9 cellular contexts compared by ENCODE assay signal in genomic region chr6:159982726-159983506, GRCh38. TPM values are rescaled to one million over a fixed set of nuclear protein-coding genes. Genes with fewer than 3 reads are reported as not detected.
DNase-seq lines count a peak whose midpoint lies in the region; ATAC-seq and TF ChIP-seq lines count a peak whose summit lies in the region.
"Had no signal": no experiment of that assay in that cellular context is flagged by ENCODE, and none has a peak within 500 bp of the region (broad histone marks: within the 10 kb centered on the region; RNA-seq: fewer than 3 reads in every experiment).

No MANE protein-coding gene starts in this region.

- H3F3A ChIP-seq in GM23338 (replicated peaks; ENCODE audit: low read depth), result no peaks in the 10 kb centered on the region

- H3K36me3 Mint-ChIP-seq in activated T-helper 2 cell treated with anti-CD3 and anti-CD28 coated beads, Interferon-gamma antibody, Interleukin-2, Interleukin-4, amounts not matched to agents 10 μg/mL and 5 μg/mL and 100 μg/mL, durations not matched to agents 14 hours and 24 hours and 36 hours (ENCODE audit: low read depth), result peaks cover 10% of the 10 kb centered on the region
- no peaks in the 10 kb centered on the region for H3K36me3 Mint-ChIP-seq in memory B cell
- H3K36me3 Mint-ChIP-seq in GM23338 (ENCODE audit: low read depth), result no peaks in the 10 kb centered on the region

- ATAC-seq in HG03139 (IDR thresholded peaks at IDR 0.05; ENCODE audit: unreplicated experiment) (peak; percentile 26), memory B cell (ENCODE audit: low read depth) (no peak), GM23338 (no peak)

- H3K4me1 Mint-ChIP-seq in activated T-helper 2 cell treated with anti-CD3 and anti-CD28 coated beads, Interferon-gamma antibody, Interleukin-2, Interleukin-4, amounts not matched to agents 10 μg/mL and 5 μg/mL and 100 μg/mL, durations not matched to agents 14 hours and 24 hours and 36 hours (ENCODE audit: low read depth), result peaks cover 69% of the 10 kb centered on the region
- H3K4me1 Mint-ChIP-seq in memory B cell (peaks cover 40% of the 10 kb centered on the region), GM23338 (peaks cover 52% of the 10 kb centered on the region)

- H3K4me1 ChIP-seq in GM23338 (ENCODE audit: insufficient read depth) (peaks cover 34% of the 10 kb centered on the region), prostate gland (replicated peaks) (peaks cover 15% of the 10 kb centered on the region)

- peaks cover 63% of the 10 kb centered on the region for H4K20me1 ChIP-seq in GM23338 (replicated peaks; ENCODE audit: insufficient read depth)

- 78% methylated on average over 6 of the region's 6 CpGs for WGBS in prostate gland

- H3K27ac ChIP-seq in coronary artery, result peak overlapping the region in 1 of 2 donors; percentile 24
- H3K27ac ChIP-seq in GM23338 (ENCODE audit: low read depth), result no peak overlapping the region
- no peak overlapping the region for H3K27ac ChIP-seq in prostate gland

- no peaks in the 10 kb centered on the region for H3K36me3 ChIP-seq in GM23338 (ENCODE audit: insufficient read depth)
- H3K36me3 ChIP-seq in prostate gland, result no peaks in the 10 kb centered on the region

- no peaks in the 10 kb centered on the region for H3K27me3 Mint-ChIP-seq in activated T-helper 2 cell treated with anti-CD3 and anti-CD28 coated beads, Interferon-gamma antibody, Interleukin-2, Interleukin-4, amounts not matched to agents 10 μg/mL and 5 μg/mL and 100 μg/mL, durations not matched to agents 14 hours and 24 hours and 36 hours (ENCODE audit: low read depth)
- no peaks in the 10 kb centered on the region for H3K27me3 Mint-ChIP-seq in memory B cell
- H3K27me3 Mint-ChIP-seq in GM23338 (ENCODE audit: insufficient read depth, low read depth, poor library complexity), result peaks cover 8% of the 10 kb centered on the region

- DNase-seq in EH (ENCODE audit: low read depth) (peak; percentile 57), memory B cell (ENCODE audit: low spot score in 2 of 2) (no peak), coronary artery (ENCODE audit: low spot score) (no peak), GM23338 (ENCODE audit: low spot score) (no peak), prostate gland (ENCODE audit: low spot score) (no peak)
- no peak for DNase-seq in activated T-helper 2 cell treated with anti-CD3 and anti-CD28 coated beads, Interferon-gamma antibody, Interleukin-2, Interleukin-4, amounts not matched to agents 10 μg/mL and 5 μg/mL and 100 μg/mL, durations not matched to agents 14 hours and 24 hours and 36 hours (ENCODE audit: low spot score)
- no peak for DNase-seq in stimulated activated CD4-positive, alpha-beta T cell treated with anti-CD3 and anti-CD28 coated beads, Interleukin-1b, Interleukin-23, amount 100 ng/mL, for 48 hours
- DNase-seq: NCI-H748 treated with DMSO at 0.1 percent for 48 hours had no signal

- H3K9me3 ChIP-seq in prostate gland, result no peaks in the 10 kb centered on the region

- no peaks in the 10 kb centered on the region for H3K27me3 ChIP-seq in GM23338 (ENCODE audit: insufficient read depth)
- no peaks in the 10 kb centered on the region for H3K27me3 ChIP-seq in prostate gland (replicated peaks; ENCODE audit: insufficient read depth)

- H3K4me3 ChIP-seq in coronary artery, result no peak overlapping the region
- no peak overlapping the region for H3K4me3 ChIP-seq in GM23338
- no peak overlapping the region for H3K4me3 ChIP-seq in prostate gland

- H2AFZ ChIP-seq in GM23338, result no peak overlapping the region

- no peak for TF ChIP-seq CTCF in coronary artery (IDR thresholded peaks at IDR 0.05)
- no peak for TF ChIP-seq CTCF in GM23338 (conservative IDR thresholded peaks at IDR 0.05; ENCODE audit: low read depth in 2 of 2)
- no peak for TF ChIP-seq CTCF in prostate gland (IDR thresholded peaks at IDR 0.05)

- H3K27ac Mint-ChIP-seq in activated T-helper 2 cell treated with anti-CD3 and anti-CD28 coated beads, Interferon-gamma antibody, Interleukin-2, Interleukin-4, amounts not matched to agents 10 μg/mL and 5 μg/mL and 100 μg/mL, durations not matched to agents 14 hours and 24 hours and 36 hours, result peak overlapping the region; percentile 96
- H3K27ac Mint-ChIP-seq in memory B cell (peak overlapping the region; percentile 54), GM23338 (no peak overlapping the region)

- H3K9me2 ChIP-seq in GM23338 (ENCODE audit: insufficient read depth), result no peaks in the 10 kb centered on the region

- intact Hi-C loops in activated T-helper 2 cell treated with anti-CD3 and anti-CD28 coated beads, Interferon-gamma antibody, Interleukin-2, Interleukin-4, amounts not matched to agents 10 μg/mL and 5 μg/mL and 100 μg/mL, durations not matched to agents 14 hours and 24 hours and 36 hours (cut with micrococcal nuclease), result no loop called here
- intact Hi-C loops in prostate gland (cut with DNase I), result no loop called here

- peaks cover 100% of the 10 kb centered on the region for H3K79me2 ChIP-seq in GM23338 (replicated peaks; ENCODE audit: insufficient read depth)

- no peak for TF ChIP-seq POLR2A in prostate gland (IDR thresholded peaks at IDR 0.05)

- no peaks in the 10 kb centered on the region for H3K9me3 Mint-ChIP-seq in activated T-helper 2 cell treated with anti-CD3 and anti-CD28 coated beads, Interferon-gamma antibody, Interleukin-2, Interleukin-4, amounts not matched to agents 10 μg/mL and 5 μg/mL and 100 μg/mL, durations not matched to agents 14 hours and 24 hours and 36 hours
- no peaks in the 10 kb centered on the region for H3K9me3 Mint-ChIP-seq in memory B cell
- no peaks in the 10 kb centered on the region for H3K9me3 Mint-ChIP-seq in GM23338

- no peak overlapping the region for H3K4me2 ChIP-seq in GM23338

- peak overlapping the region; percentile 74 for H3K4me3 Mint-ChIP-seq in activated T-helper 2 cell treated with anti-CD3 and anti-CD28 coated beads, Interferon-gamma antibody, Interleukin-2, Interleukin-4, amounts not matched to agents 10 μg/mL and 5 μg/mL and 100 μg/mL, durations not matched to agents 14 hours and 24 hours and 36 hours (ENCODE audit: low read depth)
- H3K4me3 Mint-ChIP-seq in memory B cell (no peak overlapping the region), GM23338 (no peak overlapping the region)

TF ChIP-seq in GM23338, 12 proteins besides CTCF, POLR2A, EP300 and RAD21 (continues in another document):
- TF ChIP-seq REST (IDR thresholded peaks at IDR 0.05; ENCODE audit: unreplicated experiment), result no peak
- TF ChIP-seq ETS1 (IDR thresholded peaks at IDR 0.05), result no peak
- no peak for TF ChIP-seq ZNF114 (CRISPR knock-in tag; IDR thresholded peaks at IDR 0.05)
- no peak for TF ChIP-seq ZNF331 (CRISPR knock-in tag; IDR thresholded peaks at IDR 0.05; ENCODE audit: low read depth)

RNA-seq across cellular contexts. Expression of gene IGF2R, which starts 14.0 kb away (rescaled TPM):
- total RNA-seq in activated T-helper 2 cell treated with anti-CD3 and anti-CD28 coated beads, Interferon-gamma antibody, Interleukin-2, Interleukin-4, amounts not matched to agents 10 μg/mL and 5 μg/mL and 100 μg/mL, durations not matched to agents 14 hours and 24 hours and 36 hours, result 75.0 and 82.4 TPM in 2 replicates
- 76.4 and 80.4 TPM in 2 replicates for total RNA-seq in GM23338 (2014; rRNA removed; shearing (Covaris generic))
- 11.7 and 12.5 TPM in 2 replicates for polyA plus RNA-seq in GM23338 (2016; fragmentation: Nextera tagmentation; extraction: Ambion mirVana)
- total RNA-seq in prostate gland, result 10 to 100 TPM; 60.3 to 91.3 TPM
